In genomic region chr6:33417903-33418689, GRCh38 we compare ENCODE assay signal across 1 cellular context.
TF ChIP-seq lines count a peak whose summit lies in the region.

CUTA (minus strand) TSS chr6:33418107; CDS start chr6:33418000, 107 bp downstream.

TF ChIP-seq in HepG2, 621 proteins besides CTCF, POLR2A, EP300 and RAD21 (continued from another document and continues in another):
- TF ChIP-seq PAXIP1 (CRISPR knock-in tag; conservative IDR thresholded peaks at IDR 0.05) (peak; percentile 67), DR1 (CRISPR knock-in tag; IDR thresholded peaks at IDR 0.05) (peak; percentile 76), KMT2A (CRISPR knock-in tag; IDR thresholded peaks at IDR 0.05) (peak; percentile 24; the same call in 1 of the 2 replicates), ARNTL (CRISPR knock-in tag; IDR thresholded peaks at IDR 0.05) (peak; percentile 99), ZNF800 (CRISPR knock-in tag; IDR thresholded peaks at IDR 0.05) (peak; percentile 40; the same call in 1 of the 2 replicates), ZNF263 (CRISPR knock-in tag; IDR thresholded peaks at IDR 0.05) (peak; percentile 36; the same call in 1 of the 2 replicates), ZNF512B (CRISPR knock-in tag; IDR thresholded peaks at IDR 0.05; ENCODE audit: borderline replicate concordance) (no peak), ZFAT (CRISPR knock-in tag; conservative IDR thresholded peaks at IDR 0.05) (0 out of 2 replicates have a peak, but pooled peaks have one; percentile 53), ARID4A (CRISPR knock-in tag; IDR thresholded peaks at IDR 0.05; ENCODE audit: borderline replicate concordance) (peak; percentile 97; the same call in 1 of the 2 replicates), ZNF780A (CRISPR knock-in tag; IDR thresholded peaks at IDR 0.05) (no peak), NFYB (CRISPR knock-in tag; IDR thresholded peaks at IDR 0.05) (peak; percentile 91), ZNF547 (CRISPR knock-in tag; IDR thresholded peaks at IDR 0.05) (peak; percentile 93), ZNF264 (CRISPR knock-in tag; IDR thresholded peaks at IDR 0.05) (peak; percentile 78), ZSCAN5A (CRISPR knock-in tag; IDR thresholded peaks at IDR 0.05; ENCODE audit: borderline replicate concordance) (peak; percentile 41; the same call in 1 of the 2 replicates), NFAT5 (CRISPR knock-in tag; IDR thresholded peaks at IDR 0.05) (peak; percentile 92), JARID2 (CRISPR knock-in tag; IDR thresholded peaks at IDR 0.05; ENCODE audit: insufficient replicate concordance) (no peak), HOXA5 (CRISPR knock-in tag; IDR thresholded peaks at IDR 0.05) (peak; percentile 90), ARID2 (CRISPR knock-in tag; IDR thresholded peaks at IDR 0.05; ENCODE audit: borderline replicate concordance) (peak; percentile 54; the same call in 1 of the 2 replicates), TBX2 (CRISPR knock-in tag; IDR thresholded peaks at IDR 0.05; ENCODE audit: borderline replicate concordance) (peak; percentile 98), LRRFIP1 (CRISPR knock-in tag; conservative IDR thresholded peaks at IDR 0.05) (0 out of 2 replicates have a peak, but pooled peaks have one; percentile 42), YEATS4 (CRISPR knock-in tag; IDR thresholded peaks at IDR 0.05; ENCODE audit: borderline replicate concordance) (peak; percentile 94; the same call in 1 of the 2 replicates), IRF2 (CRISPR knock-in tag; IDR thresholded peaks at IDR 0.05) (peak; percentile 66), ZNF260 (CRISPR knock-in tag; IDR thresholded peaks at IDR 0.05; ENCODE audit: borderline replicate concordance, low read depth) (no peak), RORA (CRISPR knock-in tag; IDR thresholded peaks at IDR 0.05) (no peak), MEIS1 (CRISPR knock-in tag; IDR thresholded peaks at IDR 0.05; ENCODE audit: borderline replicate concordance) (peak; percentile 96), ZZZ3 (CRISPR knock-in tag; IDR thresholded peaks at IDR 0.05; ENCODE audit: borderline replicate concordance) (peak; percentile 90; the same call in 1 of the 2 replicates), ETV5 (CRISPR knock-in tag; IDR thresholded peaks at IDR 0.05; ENCODE audit: borderline replicate concordance) (peak; percentile 57), ZNF781 (CRISPR knock-in tag; IDR thresholded peaks at IDR 0.05; ENCODE audit: borderline replicate concordance, not compliant biosample characterization) (peak; percentile 92), DDIT3 (CRISPR knock-in tag; IDR thresholded peaks at IDR 0.05) (no peak)
